8 cellular contexts compared by ENCODE assay signal in the genomic region with DNA sequence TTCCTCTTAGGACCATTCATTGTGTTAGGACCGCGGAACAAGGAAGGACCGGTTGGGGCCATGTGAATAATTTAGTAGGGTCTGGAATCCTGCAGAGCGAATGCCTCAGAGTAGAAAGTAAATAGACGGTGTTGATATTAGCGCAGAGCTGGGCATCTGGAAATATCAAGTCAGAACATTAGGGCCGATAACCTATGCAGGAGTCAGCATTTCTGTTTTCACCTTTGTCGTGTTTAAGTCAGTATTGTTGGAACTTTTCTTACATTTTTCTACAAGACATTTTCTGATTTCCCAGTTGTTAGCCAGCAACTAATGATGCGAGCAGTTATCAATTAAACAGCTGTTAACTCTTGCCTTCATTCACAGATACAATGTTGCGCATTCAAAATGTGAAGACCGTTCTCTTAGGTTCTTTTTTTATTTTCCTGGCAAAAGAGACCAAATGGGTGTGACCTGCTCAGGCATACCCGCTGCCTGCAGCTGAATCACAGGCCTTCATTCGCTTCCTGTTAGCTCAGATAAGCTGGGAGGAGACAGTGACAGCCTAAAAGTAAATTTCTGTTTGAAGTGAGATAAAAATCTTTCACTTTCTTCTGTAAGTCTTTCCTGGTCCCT. TPM values are rescaled to one million over a fixed set of nuclear protein-coding genes. Genes with fewer than 3 reads are reported as not detected.
DNase-seq lines count a peak whose midpoint lies in the region; ATAC-seq, FAIRE-seq and TF ChIP-seq lines count a peak whose summit lies in the region.

No MANE protein-coding gene starts in this region.

- H3K27ac ChIP-seq in C4-2B (peak overlapping the region; percentile 95), HCT116 (ENCODE audit: low read depth, low read length) (peak overlapping the region; percentile 90), Peyer's patch (peak overlapping the region; percentile 86 to 98 (median 98)), pancreas (peak overlapping the region; percentile 81 to 95 (median 84))

- peak overlapping the region; percentile 99 for H3K27ac Mint-ChIP-seq in activated naive CD8-positive, alpha-beta T cell treated with anti-CD3 and anti-CD28 coated beads, Interleukin-2, amount 50 U/mL, for 24 hours

- BruUV-seq in HCT116 (replicated peaks; lab: Mats Ljungman, UMichigan): TSS peak; percentile 93

- POLR2A ChIA-PET in HCT116 (lab: Charles Lee): interaction anchor here (0.9 to 1.7 kb wide), 6 partner anchors 8 to 29 kb away, joined by 3 to 5 read pairs (median 3); no protein-coding TSS in a partner anchor

- TF ChIP-seq RAD21 in HCT116 (IDR thresholded peaks at IDR 0.05; ENCODE audit: low read depth): no peak

- H3K27me3 Mint-ChIP-seq in activated naive CD8-positive, alpha-beta T cell treated with anti-CD3 and anti-CD28 coated beads, Interleukin-2, amount 50 U/mL, for 24 hours: no peaks in the 10 kb centered on the region

- ATAC-seq in HCT116: peak; percentile 23
- ATAC-seq in activated naive CD8-positive, alpha-beta T cell treated with anti-CD3 and anti-CD28 coated beads, Interleukin-2, amount 50 U/mL, for 24 hours: no peak
- ATAC-seq in Right ventricle myocardium superior (ENCODE audit: poor library complexity): peak; percentile 11
- ATAC-seq in pancreas: peak; percentile 19 to 37 (median 28)
- ATAC-seq in GM21825 (IDR thresholded peaks at IDR 0.05; ENCODE audit: unreplicated experiment): no peak
- no peak for ATAC-seq in GM18498 (IDR thresholded peaks at IDR 0.05; ENCODE audit: unreplicated experiment)

- RAD21 ChIA-PET in HCT116 (lab: Charles Lee; ENCODE audit: low non-redundant PET in 1 of 2, low total read pairs in 2 of 2, uncharacterized antibody in 2 of 2, unreplicated experiment in 2 of 2): no interaction called here

- peaks cover 20% of the 10 kb centered on the region; the same call in 1 of the 2 replicates for H4K20me1 ChIP-seq in HCT116 (ENCODE audit: insufficient read depth)

- H3K9me3 Mint-ChIP-seq in activated naive CD8-positive, alpha-beta T cell treated with anti-CD3 and anti-CD28 coated beads, Interleukin-2, amount 50 U/mL, for 24 hours: no peaks in the 10 kb centered on the region

- DNase-seq in HCT116 (ENCODE audit: low read depth, low spot score) (no peak), Peyer's patch (peak in 1 of 3 donors; percentile 64), Right ventricle myocardium superior (peak; percentile 51), pancreas (peak in 2 of 6 donors; percentile 36 to 46)
- DNase-seq in activated naive CD8-positive, alpha-beta T cell treated with anti-CD3 and anti-CD28 coated beads, Interleukin-2, amount 50 U/mL, for 24 hours: peak; percentile 40

- peak overlapping the region; percentile 99 for H3K4me2 ChIP-seq in HCT116 (ENCODE audit: low read length)

- H3K9me3 ChIP-seq in HCT116 (ENCODE audit: control insufficient read depth in 1 of 2, insufficient read depth in 1 of 2, low read depth in 1 of 2, low read length in 2 of 2) (no peaks in the 10 kb centered on the region), Peyer's patch (no peaks in the 10 kb centered on the region), pancreas (no peaks in the 10 kb centered on the region)

- WGBS in pancreas, 2 donors: 0 to 1% methylated on average over 13 of the region's 13 CpGs

- no peaks in the 10 kb centered on the region for H3K9me2 ChIP-seq in HCT116 (ENCODE audit: insufficient read depth)

- H3K4me1 ChIP-seq in HCT116 (ENCODE audit: control insufficient read depth in 1 of 2, insufficient read depth in 2 of 2, low read length in 2 of 2): peaks cover 39 to 58% of the 10 kb centered on the region in 2 experiments
- H3K4me1 ChIP-seq in Peyer's patch: peaks cover under 1 to 44% (median 5%) of the 10 kb centered on the region in 4 donors
- peaks cover 7 to 22% (median 19%) of the 10 kb centered on the region in 3 donors for H3K4me1 ChIP-seq in pancreas

- TF ChIP-seq POLR2A in HCT116 (IDR thresholded peaks at IDR 0.05; ENCODE audit: borderline replicate concordance, extremely low read depth, insufficient read depth, insufficient read length): no peak
- no peak for TF ChIP-seq POLR2A in Peyer's patch (IDR thresholded peaks at IDR 0.05)

- H3K27me3 ChIP-seq in HCT116 (ENCODE audit: insufficient read depth, low read length) (no peaks in the 10 kb centered on the region), Peyer's patch (no peaks in the 10 kb centered on the region), pancreas (no peaks in the 10 kb centered on the region)

- no peak overlapping the region for H2AFZ ChIP-seq in HCT116 (ENCODE audit: low read depth, low read length, poor library complexity, severe bottlenecking)

- peak overlapping the region; percentile 94 for H3K9ac ChIP-seq in HCT116 (ENCODE audit: low read length)

- CTCF ChIA-PET in HCT116 (lab: Charles Lee): no interaction called here

- H3K36me3 ChIP-seq in HCT116 (ENCODE audit: control insufficient read depth in 1 of 2, insufficient read depth in 2 of 2, low read length in 2 of 2) (peaks cover 0 to 12% of the 10 kb centered on the region in 2 experiments; a peak in 3 of 4 replicates), Peyer's patch (no peaks in the 10 kb centered on the region), pancreas (no peaks in the 10 kb centered on the region)

- no peak for FAIRE-seq in pancreas (lab: Jason Lieb, UNC)

- peaks cover 30% of the 10 kb centered on the region for H3K36me3 Mint-ChIP-seq in activated naive CD8-positive, alpha-beta T cell treated with anti-CD3 and anti-CD28 coated beads, Interleukin-2, amount 50 U/mL, for 24 hours (ENCODE audit: low read depth)

- H3K79me2 ChIP-seq in HCT116 (ENCODE audit: insufficient read depth, low read length): peaks cover 58% of the 10 kb centered on the region

- intact Hi-C loops in HCT116 (cut with micrococcal nuclease): loop anchor here (2.0 to 10.0 kb wide), 2 partner anchors 41 to 243 kb away; partner anchors contain the start of genes ARIH1 and PARP6
- intact Hi-C loops in Right ventricle myocardium superior (cut with DNase I): loop anchor here (2.0 kb wide), 1 partner anchor 29 kb away; no protein-coding TSS in a partner anchor
- intact Hi-C loops in pancreas (cut with DNase I): no loop called here

- TF ChIP-seq CTCF in C4-2B (conservative IDR thresholded peaks at IDR 0.05) (no peak), HCT116 (IDR thresholded peaks at IDR 0.05 in 2 of 3, conservative IDR thresholded peaks at IDR 0.05 in 1 of 3; ENCODE audit: borderline replicate concordance in 1 of 3, insufficient read depth in 1 of 3, low read depth in 2 of 3, low read length in 2 of 3) (no peak), Peyer's patch (IDR thresholded peaks at IDR 0.05) (no peak), pancreas (IDR thresholded peaks at IDR 0.05) (no peak)

- H3K4me3 ChIP-seq in HCT116 (replicated peaks in 1 of 2; ENCODE audit: low read depth in 1 of 2, low read length in 2 of 2) (peak overlapping the region; percentile 70 to 94), Peyer's patch (peak overlapping the region; percentile 89 to 96 (median 94)), pancreas (peak overlapping the region; percentile 76 to 83 (median 81))

- peaks cover 51% of the 10 kb centered on the region for H3K4me1 Mint-ChIP-seq in activated naive CD8-positive, alpha-beta T cell treated with anti-CD3 and anti-CD28 coated beads, Interleukin-2, amount 50 U/mL, for 24 hours

- H3K4me3 Mint-ChIP-seq in activated naive CD8-positive, alpha-beta T cell treated with anti-CD3 and anti-CD28 coated beads, Interleukin-2, amount 50 U/mL, for 24 hours: peak overlapping the region; percentile 100

TF ChIP-seq in HCT116, 20 proteins besides CTCF, POLR2A, EP300 and RAD21 (continues in another document):
- TF ChIP-seq SP1 (IDR thresholded peaks at IDR 0.05; ENCODE audit: low read depth) (no peak), SIN3A (IDR thresholded peaks at IDR 0.05; ENCODE audit: low read depth) (no peak), ZFX (IDR thresholded peaks at IDR 0.05) (no peak), TCF7L2 (IDR thresholded peaks at IDR 0.05; ENCODE audit: borderline replicate concordance, extremely low read depth, insufficient read depth, insufficient read length) (no peak), ATF3 (IDR thresholded peaks at IDR 0.05) (no peak), SRF (IDR thresholded peaks at IDR 0.05; ENCODE audit: low read depth) (no peak), ELF1 (IDR thresholded peaks at IDR 0.05; ENCODE audit: borderline replicate concordance, low read depth) (no peak), ZNF274 (IDR thresholded peaks at IDR 0.05; ENCODE audit: low read depth, low read length) (no peak), EZH2 (IDR thresholded peaks at IDR 0.05) (no peak), CEBPB (IDR thresholded peaks at IDR 0.05; ENCODE audit: low read depth) (no peak), YY1 (IDR thresholded peaks at IDR 0.05; ENCODE audit: extremely low read depth, insufficient replicate concordance, low read depth, low read length) (no peak), EGR1 (IDR thresholded peaks at IDR 0.05; ENCODE audit: low read depth) (no peak)

RNA-seq across cellular contexts. Expression of gene PKM, which starts 1.0 kb away (rescaled TPM):
- 1,664 TPM for total RNA-seq in HCT116 (2021; ENCODE audit: unreplicated experiment)
- 2,370 and 2,533 TPM in 2 replicates for polyA plus RNA-seq in HCT116 (2012)
- 100 to 1,000 TPM; 307 to 392 (median 318) TPM for total RNA-seq in Peyer's patch
- total RNA-seq in Right ventricle myocardium superior: 1,065 TPM
- 100 to 1,000 TPM in 3 of 6 donors, 10 to 100 TPM in 3; 61.8 to 219 (median 110) TPM for total RNA-seq in pancreas
- polyA plus RNA-seq in pancreas: 100 to 1,000 TPM in 1 of 2 donors, 10 to 100 TPM in 1; 67.2 to 140 TPM

RNA-seq across cellular contexts. Expression of gene GRAMD2A, which starts 34.4 kb away (rescaled TPM):
- 8.0 TPM for total RNA-seq in HCT116 (2021; ENCODE audit: unreplicated experiment)
- 2.9 and 3.8 TPM in 2 replicates for polyA plus RNA-seq in HCT116 (2012)
- total RNA-seq in Peyer's patch: 10 to 100 TPM in 3 of 4 donors, 1 to 10 TPM in 1; 3.3 to 27.8 (median 20.4) TPM
- total RNA-seq in Right ventricle myocardium superior: not detected
- total RNA-seq in pancreas: under 1 TPM in 1 of 6 donors, not detected in 5; 0.19 TPM
- under 1 TPM in 1 of 2 donors, not detected in 1; 0.28 TPM for polyA plus RNA-seq in pancreas

RNA-seq across cellular contexts. Expression of gene PARP6, which starts 40.4 kb away (rescaled TPM):
- total RNA-seq in HCT116 (2021; ENCODE audit: unreplicated experiment): 67.9 TPM
- 64.6 and 75.1 TPM in 2 replicates for polyA plus RNA-seq in HCT116 (2012)
- 10 to 100 TPM; 43.8 to 81.8 (median 71.4) TPM for total RNA-seq in Peyer's patch
- 37.2 TPM for total RNA-seq in Right ventricle myocardium superior
- total RNA-seq in pancreas: 10 to 100 TPM; 31.1 to 55.5 (median 39.7) TPM
- 100 to 1,000 TPM; 121 to 178 TPM for polyA plus RNA-seq in pancreas

Comparison
In these comparisons a context has a peak if more than half of its experiments do, and no peak if none do; other contexts are left out.
1. ATAC-seq: peak in HCT116 (single experiment), Right ventricle myocardium superior (single experiment) and pancreas (4 of 4); none in activated naive CD8-positive, alpha-beta T cell treated with anti-CD3 and anti-CD28 coated beads, Interleukin-2, amount 50 U/mL, for 24 hours (single experiment), GM21825 (single experiment) and GM18498 (single experiment).
2. intact Hi-C loops: an anchor here in HCT116 (2.0 to 10.0 kb wide) and Right ventricle myocardium superior (2.0 kb wide); none called in pancreas.
3. Peak in every context shown above with its lines, with median percentiles within 50 percentile points of each other: H3K27ac ChIP-seq and H3K4me3 ChIP-seq.